20 cellular contexts compared by ENCODE assay signal in genomic region chr15:78985859-78986470, GRCh38.
"Had no signal": no experiment of that assay in that cellular context is flagged by ENCODE, and none has a peak within 500 bp of the region (broad histone marks: within the 10 kb centered on the region; RNA-seq: fewer than 3 reads in every experiment).

No MANE protein-coding gene starts in this region.

- H3K27me3 ChIP-seq: dorsolateral prefrontal cortex, pancreas, right atrium auricular region, sigmoid colon, tibial nerve, upper lobe of left lung, uterus had no signal

- H3K36me3 ChIP-seq: pancreas, right atrium auricular region, sigmoid colon, spleen, thoracic aorta, upper lobe of left lung, uterus had no signal

- H3K4me3 Mint-ChIP-seq: naive thymus-derived CD8-positive, alpha-beta T cell; nephron progenitor cell; stimulated activated naive B cell treated with anti-CD40 and anti-IgM and Interleukin-4, amounts not matched to agents 10 μg/mL and 1 μg/mL and 100 μg/mL, for 72 hours; stimulated activated naive CD8-positive, alpha-beta T cell treated with anti-CD3 and anti-CD28 coated beads, Interleukin-15, Interleukin-2, amounts not matched to agents 100 ng/mL and 50 ng/mL, for 24 hours had no signal

- ATAC-seq: naive thymus-derived CD8-positive, alpha-beta T cell; pancreas; stimulated activated naive B cell treated with anti-CD40 and anti-IgM and Interleukin-4, amounts not matched to agents 10 μg/mL and 1 μg/mL and 100 μg/mL, for 72 hours had no signal

- H3K27ac ChIP-seq: dorsolateral prefrontal cortex, pancreas, right atrium auricular region, sigmoid colon, spleen, thoracic aorta, tibial nerve, upper lobe of left lung, uterus had no signal

- H3K9me3 ChIP-seq: pancreas, right atrium auricular region, sigmoid colon, spleen, thoracic aorta, tibial nerve, upper lobe of left lung, uterus had no signal

- H3K4me1 ChIP-seq: uterus had no signal

- H3K27ac Mint-ChIP-seq: naive thymus-derived CD8-positive, alpha-beta T cell; nephron progenitor cell; progenitor cell of endocrine pancreas; stimulated activated naive B cell treated with anti-CD40 and anti-IgM and Interleukin-4, amounts not matched to agents 10 μg/mL and 1 μg/mL and 100 μg/mL, for 72 hours; stimulated activated naive CD8-positive, alpha-beta T cell treated with anti-CD3 and anti-CD28 coated beads, Interleukin-15, Interleukin-2, amounts not matched to agents 100 ng/mL and 50 ng/mL, for 24 hours had no signal

- DNase-seq: dorsolateral prefrontal cortex; effector CD4-positive, alpha-beta T cell; head of caudate nucleus; mesendoderm; midbrain; naive thymus-derived CD8-positive, alpha-beta T cell; nephron progenitor cell; nucleus accumbens; pancreas; sigmoid colon; stimulated activated naive B cell treated with anti-CD40 and anti-IgM and Interleukin-4, amounts not matched to agents 10 μg/mL and 1 μg/mL and 100 μg/mL, for 72 hours; upper lobe of left lung; uterus had no signal

- H3K36me3 Mint-ChIP-seq: naive thymus-derived CD8-positive, alpha-beta T cell had no signal

- H3K4me3 ChIP-seq: dorsolateral prefrontal cortex, pancreas, right atrium auricular region, sigmoid colon, skin epidermis, spleen, thoracic aorta, tibial nerve, upper lobe of left lung, uterus had no signal

- H3K9me3 Mint-ChIP-seq: naive thymus-derived CD8-positive, alpha-beta T cell; nephron progenitor cell; stimulated activated naive B cell treated with anti-CD40 and anti-IgM and Interleukin-4, amounts not matched to agents 10 μg/mL and 1 μg/mL and 100 μg/mL, for 72 hours; stimulated activated naive CD8-positive, alpha-beta T cell treated with anti-CD3 and anti-CD28 coated beads, Interleukin-15, Interleukin-2, amounts not matched to agents 100 ng/mL and 50 ng/mL, for 24 hours had no signal
